ENCODE assay signal across 1 cellular context in the genomic region with DNA sequence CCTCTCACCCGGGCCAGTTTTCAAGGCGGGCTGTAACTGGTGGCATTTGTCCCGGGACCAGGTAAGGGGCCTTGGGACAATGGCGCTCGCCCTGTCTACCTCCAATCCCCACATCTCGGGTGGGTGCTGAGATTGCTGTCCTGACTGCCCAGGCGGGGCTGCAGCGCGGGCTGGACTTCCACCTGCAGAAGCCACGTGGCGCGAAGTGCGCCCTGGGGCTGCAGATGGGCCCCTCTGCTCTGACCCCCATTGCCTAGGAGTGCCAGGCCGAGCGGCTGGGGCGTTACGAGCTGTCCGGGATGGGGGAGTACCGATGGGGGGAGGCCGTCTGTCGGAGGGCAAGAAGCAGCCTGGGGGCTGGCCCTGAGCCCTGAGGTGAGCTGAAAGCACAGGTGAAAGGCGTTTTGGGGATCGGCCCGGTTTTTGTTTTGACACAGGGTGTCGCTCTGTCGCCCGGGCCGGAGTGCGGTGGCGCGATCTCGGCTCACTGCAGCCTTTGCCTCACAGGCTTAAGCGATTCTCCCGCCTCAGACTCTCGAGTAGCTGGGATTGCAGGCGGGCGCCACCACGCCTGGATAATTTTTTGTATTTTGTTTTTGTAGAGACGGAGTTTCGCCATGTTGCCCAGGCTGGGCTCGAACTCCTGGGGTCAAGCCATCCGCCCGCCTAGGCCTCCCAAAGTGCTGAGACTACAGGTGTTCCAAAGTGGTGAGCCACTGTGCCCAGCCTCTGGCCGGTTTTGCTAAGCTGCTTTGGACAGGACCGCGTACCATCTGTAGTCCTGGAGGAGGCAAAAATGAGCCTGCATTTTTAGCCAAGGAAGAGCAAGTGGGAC.
TF ChIP-seq lines count a peak whose summit lies in the region.

A gene with protein sequence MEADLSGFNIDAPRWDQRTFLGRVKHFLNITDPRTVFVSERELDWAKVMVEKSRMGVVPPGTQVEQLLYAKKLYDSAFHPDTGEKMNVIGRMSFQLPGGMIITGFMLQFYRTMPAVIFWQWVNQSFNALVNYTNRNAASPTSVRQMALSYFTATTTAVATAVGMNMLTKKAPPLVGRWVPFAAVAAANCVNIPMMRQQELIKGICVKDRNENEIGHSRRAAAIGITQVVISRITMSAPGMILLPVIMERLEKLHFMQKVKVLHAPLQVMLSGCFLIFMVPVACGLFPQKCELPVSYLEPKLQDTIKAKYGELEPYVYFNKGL (plus strand): TSS at position 16 of the 835 bp plus-strand sequence. CDS start 12,001 bp downstream, outside the sequence.

TF ChIP-seq in HEK293, 187 proteins besides CTCF, POLR2A, EP300 and RAD21 (continued from another document):
- TF ChIP-seq ZNF398 (tag by site-specific recombination; IDR thresholded peaks at IDR 0.05) (no peak), ZFP37 (tag by site-specific recombination; IDR thresholded peaks at IDR 0.05) (peak; percentile 72; the same call in 1 of the 2 replicates), PRDM1 (tag by site-specific recombination; IDR thresholded peaks at IDR 0.05) (peak; percentile 66; the same call in 1 of the 2 replicates)
